Comparison of ENCODE assay signal across 1 cellular context in the genomic region with DNA sequence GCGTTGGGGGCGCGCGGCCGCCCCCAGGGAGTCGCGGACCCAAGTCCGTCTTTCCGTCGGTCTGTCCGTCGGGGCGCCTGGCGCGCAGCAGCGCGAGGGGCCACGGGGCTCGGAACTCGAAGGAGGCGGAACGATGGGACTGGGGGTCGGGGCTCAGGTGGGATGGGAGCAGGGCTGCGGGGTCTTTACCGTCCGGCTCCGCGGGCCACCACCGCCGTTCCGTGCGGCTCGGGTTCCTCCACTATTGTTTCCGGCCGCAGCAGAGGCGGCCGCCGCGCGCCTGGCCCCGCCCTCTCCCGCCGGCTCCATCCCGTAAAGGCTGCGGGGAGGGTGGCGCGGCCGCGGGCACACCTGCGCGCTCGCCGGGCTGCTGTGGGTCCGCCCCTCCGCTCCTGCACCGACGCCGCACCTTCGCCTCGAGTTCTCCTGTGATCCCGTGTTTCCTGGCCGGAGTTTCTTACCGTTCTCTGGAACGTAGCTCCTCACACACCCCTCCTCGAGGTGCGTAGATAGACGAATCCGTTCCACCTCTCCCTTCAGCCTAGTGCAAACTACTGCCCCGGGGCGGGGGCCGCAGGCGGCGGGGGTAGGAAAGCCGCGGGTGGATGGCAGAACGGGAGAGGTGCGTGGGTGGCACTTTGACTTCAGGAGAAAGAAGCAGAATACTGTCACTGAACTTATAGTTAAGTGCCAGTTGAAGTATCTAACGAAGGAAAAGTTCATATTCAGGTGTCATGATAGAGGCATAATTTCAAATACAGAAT.
A peak's percentile ranks its signal among the peaks of the same experiment; 100 is the strongest.
TF ChIP-seq lines count a peak whose summit lies in the region.

Gene C21orf91 (minus strand): TSS at position 243 of the 764 bp plus-strand sequence. CDS start 1,038 bp downstream, outside the sequence.

TF ChIP-seq in WTC11, 78 proteins besides CTCF, POLR2A, EP300 and RAD21 (continued from another document):
- TF ChIP-seq ATF6 (CRISPR knock-in tag; IDR thresholded peaks at IDR 0.05) (no peak), HMGA2 (CRISPR knock-in tag; IDR thresholded peaks at IDR 0.05) (no peak), NR2C2 (CRISPR knock-in tag; IDR thresholded peaks at IDR 0.05) (no peak), NFE2L1 (CRISPR knock-in tag; IDR thresholded peaks at IDR 0.05) (0 out of 2 replicates have a peak, but pooled peaks have one; percentile 19), SP1 (CRISPR knock-in tag; conservative IDR thresholded peaks at IDR 0.05) (peak; percentile 69), SMAD4 (CRISPR knock-in tag; IDR thresholded peaks at IDR 0.05) (no peak), SOX15 (CRISPR knock-in tag; IDR thresholded peaks at IDR 0.05) (no peak), CREB1 (CRISPR knock-in tag; IDR thresholded peaks at IDR 0.05) (no peak), ESRRA (CRISPR knock-in tag; IDR thresholded peaks at IDR 0.05; ENCODE audit: borderline replicate concordance) (no peak), ZNF416 (CRISPR knock-in tag; IDR thresholded peaks at IDR 0.05) (no peak), MAX (CRISPR knock-in tag; IDR thresholded peaks at IDR 0.05) (peak; percentile 69; the same call in 1 of the 2 replicates), CBFB (CRISPR knock-in tag; IDR thresholded peaks at IDR 0.05; ENCODE audit: low read depth) (no peak), ZNF138 (CRISPR knock-in tag; conservative IDR thresholded peaks at IDR 0.05) (no peak), HMGXB4 (CRISPR knock-in tag; IDR thresholded peaks at IDR 0.05) (peak; percentile 93), FOXK1 (CRISPR knock-in tag; IDR thresholded peaks at IDR 0.05) (no peak), NR1H2 (CRISPR knock-in tag; IDR thresholded peaks at IDR 0.05) (no peak), USF1 (CRISPR knock-in tag; IDR thresholded peaks at IDR 0.05) (no peak), RELA (CRISPR knock-in tag; IDR thresholded peaks at IDR 0.05; ENCODE audit: borderline replicate concordance) (0 out of 2 replicates have a peak, but pooled peaks have one; percentile 64), ZBTB43 (CRISPR knock-in tag; IDR thresholded peaks at IDR 0.05) (no peak), FOXJ3 (CRISPR knock-in tag; IDR thresholded peaks at IDR 0.05; ENCODE audit: borderline replicate concordance) (no peak), ZNF219 (CRISPR knock-in tag; IDR thresholded peaks at IDR 0.05; ENCODE audit: borderline replicate concordance) (no peak), FOXP4 (CRISPR knock-in tag; IDR thresholded peaks at IDR 0.05) (peak; percentile 62; the same call in 1 of the 2 replicates), E2F5 (CRISPR knock-in tag; IDR thresholded peaks at IDR 0.05) (no peak; the same call in none of the 2 replicates), NFATC4 (CRISPR knock-in tag; IDR thresholded peaks at IDR 0.05) (no peak), GABPB1 (CRISPR knock-in tag; IDR thresholded peaks at IDR 0.05) (peak; percentile 54), JAZF1 (CRISPR knock-in tag; IDR thresholded peaks at IDR 0.05) (no peak), USF2 (CRISPR knock-in tag; IDR thresholded peaks at IDR 0.05) (no peak), SMAD3 (CRISPR knock-in tag; IDR thresholded peaks at IDR 0.05; ENCODE audit: borderline replicate concordance) (0 out of 2 replicates have a peak, but pooled peaks have one; percentile 34), CREM (CRISPR knock-in tag; IDR thresholded peaks at IDR 0.05) (no peak; the same call in 1 of the 2 replicates), ZNF232 (CRISPR knock-in tag; IDR thresholded peaks at IDR 0.05) (no peak), TP53 (CRISPR knock-in tag; IDR thresholded peaks at IDR 0.05) (no peak), ZNF396 (CRISPR knock-in tag; IDR thresholded peaks at IDR 0.05; ENCODE audit: borderline replicate concordance) (no peak), EMX1 (CRISPR knock-in tag; IDR thresholded peaks at IDR 0.05) (no peak), ZNF121 (CRISPR knock-in tag; IDR thresholded peaks at IDR 0.05) (no peak)
- TF ChIP-seq, protein P1, sequence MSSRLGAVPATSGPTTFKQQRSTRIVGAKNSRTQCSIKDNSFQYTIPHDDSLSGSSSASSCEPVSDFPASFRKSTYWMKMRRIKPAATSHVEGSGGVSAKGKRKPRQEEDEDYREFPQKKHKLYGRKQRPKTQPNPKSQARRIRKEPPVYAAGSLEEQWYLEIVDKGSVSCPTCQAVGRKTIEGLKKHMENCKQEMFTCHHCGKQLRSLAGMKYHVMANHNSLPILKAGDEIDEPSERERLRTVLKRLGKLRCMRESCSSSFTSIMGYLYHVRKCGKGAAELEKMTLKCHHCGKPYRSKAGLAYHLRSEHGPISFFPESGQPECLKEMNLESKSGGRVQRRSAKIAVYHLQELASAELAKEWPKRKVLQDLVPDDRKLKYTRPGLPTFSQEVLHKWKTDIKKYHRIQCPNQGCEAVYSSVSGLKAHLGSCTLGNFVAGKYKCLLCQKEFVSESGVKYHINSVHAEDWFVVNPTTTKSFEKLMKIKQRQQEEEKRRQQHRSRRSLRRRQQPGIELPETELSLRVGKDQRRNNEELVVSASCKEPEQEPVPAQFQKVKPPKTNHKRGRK (CRISPR knock-in tag; IDR thresholded peaks at IDR 0.05; ENCODE audit: borderline replicate concordance), result no peak
- TF ChIP-seq, protein P2, sequence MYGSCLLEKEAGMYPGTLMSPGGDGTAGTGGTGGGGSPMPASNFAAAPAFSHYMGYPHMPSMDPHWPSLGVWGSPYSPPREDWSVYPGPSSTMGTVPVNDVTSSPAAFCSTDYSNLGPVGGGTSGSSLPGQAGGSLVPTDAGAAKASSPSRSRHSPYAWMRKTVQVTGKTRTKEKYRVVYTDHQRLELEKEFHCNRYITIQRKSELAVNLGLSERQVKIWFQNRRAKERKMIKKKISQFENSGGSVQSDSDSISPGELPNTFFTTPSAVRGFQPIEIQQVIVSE (CRISPR knock-in tag; IDR thresholded peaks at IDR 0.05; ENCODE audit: borderline replicate concordance), result no peak
